Comparison of ENCODE assay signal across 8 cellular contexts in the genomic region with DNA sequence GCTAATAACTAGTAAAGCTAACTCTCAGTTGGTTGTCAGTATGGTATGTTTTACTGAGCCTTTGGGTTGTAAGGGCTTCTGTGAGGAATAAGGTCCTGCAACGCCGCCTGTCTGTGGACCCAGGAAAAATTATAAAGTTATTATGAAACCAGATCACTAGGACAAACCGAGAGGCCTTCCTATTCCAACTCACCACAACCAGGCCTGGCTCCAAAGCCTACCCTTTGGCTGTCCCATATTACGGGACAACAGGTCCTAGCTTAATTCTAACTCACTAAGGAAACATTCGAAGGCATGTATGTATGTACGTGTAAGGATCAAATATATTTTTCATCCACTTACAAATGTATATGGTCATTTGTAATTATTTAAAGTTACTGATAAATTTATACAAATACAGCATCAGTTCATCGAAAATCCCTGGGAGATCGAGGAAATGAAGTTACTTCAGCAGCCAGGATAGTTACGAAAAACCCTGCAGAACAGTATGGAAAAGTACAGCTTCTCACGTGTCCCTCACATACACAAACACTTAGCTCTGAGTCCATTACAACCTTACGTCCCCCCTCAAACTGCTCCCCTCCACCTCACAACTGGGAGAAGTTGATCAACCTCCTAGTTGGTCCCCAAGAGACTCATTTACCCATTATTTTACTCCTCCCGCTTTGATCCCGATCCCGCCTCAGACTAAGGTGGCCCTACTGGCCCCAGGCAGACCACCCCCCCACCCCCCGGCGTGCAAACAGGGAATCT. TPM values are rescaled to one million over a fixed set of nuclear protein-coding genes. Genes with fewer than 3 reads are reported as not detected.
DNase-seq lines count a peak whose midpoint lies in the region; ATAC-seq, FAIRE-seq and TF ChIP-seq lines count a peak whose summit lies in the region.

No MANE protein-coding gene starts in this region.

- intact Hi-C loops in GM12878 (cut with micrococcal nuclease; ENCODE audit: unreplicated experiment) = loop anchor here (5.0 to 10.0 kb wide), 3 partner anchors 115 to 337 kb away; no protein-coding TSS in a partner anchor
- intact Hi-C loops in sciatic nerve (cut with DNase I) = no loop called here

- no peaks in the 10 kb centered on the region for H3K4me1 ChIP-seq in GM12878 (ENCODE audit: control insufficient read depth, insufficient read depth, low read length)
- H3K4me1 ChIP-seq in iPS DF 6.9 (ENCODE audit: control insufficient read depth, insufficient read depth, low read length) = no peaks in the 10 kb centered on the region

- peak; percentile 29 for ATAC-seq in HG02610 (IDR thresholded peaks at IDR 0.05; ENCODE audit: unreplicated experiment)
- ATAC-seq in GM12878 = peak; percentile 47
- peak; percentile 71 for ATAC-seq in sciatic nerve
- ATAC-seq in HG03139 (IDR thresholded peaks at IDR 0.05; ENCODE audit: unreplicated experiment) = no peak

- CTCF ChIA-PET in GM12878 (lab: Yijun Ruan, JAX) = interaction anchor here (0.6 to 4.7 kb wide), 46 partner anchors 9 to 237 kb away, joined by 3 to 51 read pairs (median 5); partner anchors contain the start of gene COX18

- DNase-seq in DMS79 (lab: John Stamatoyannopoulos, UW) (peak; percentile 6), NCI-H1694 treated with DMSO at 0.1 percent for 48 hours (lab: John Stamatoyannopoulos, UW) (peak; percentile 60), GM12878 (ENCODE audit: low read depth, low spot score) (no peak), iPS DF 6.9 (ENCODE audit: low read depth, low spot score) (no peak), sciatic nerve (ENCODE audit: low spot score) (peak; percentile 84)
- DNase-seq in T-helper 2 cell treated with Interferon-gamma antibody and Interleukin-4, amounts not matched to agents 5 μg/mL and 100 μg/mL, for 36 hours (ENCODE audit: low spot score) = peak; percentile 62

- H3K4me3 ChIP-seq in GM12878 = peak overlapping the region; percentile 87
- H3K4me3 ChIP-seq in iPS DF 6.9 (ENCODE audit: low read length) = peak overlapping the region; percentile 89; the same call in 1 of the 2 replicates

- in situ Hi-C loops in GM12878 (cut with MboI) = no loop called here

- peak overlapping the region; percentile 45 for H3K4me2 ChIP-seq in GM12878 (ENCODE audit: control insufficient read depth, insufficient read depth)

- H3K79me2 ChIP-seq in GM12878 (ENCODE audit: control insufficient read depth, insufficient read depth, low read length) = peaks cover 82% of the 10 kb centered on the region

- FAIRE-seq in GM12878 (lab: Jason Lieb, UNC) = peak; percentile 61

- TF ChIP-seq POLR2A in GM12878 (IDR thresholded peaks at IDR 0.05; ENCODE audit: low read depth, low read length) = no peak

- peak; percentile 84 for TF ChIP-seq RAD21 in GM12878 (IDR thresholded peaks at IDR 0.05; ENCODE audit: insufficient read depth, low read depth, low read length)

- peak overlapping the region; percentile 100 for H3K27ac Mint-ChIP-seq in T-helper 2 cell treated with Interferon-gamma antibody and Interleukin-4, amounts not matched to agents 5 μg/mL and 100 μg/mL, for 36 hours

- H4K20me1 ChIP-seq in GM12878 (ENCODE audit: control insufficient read depth, insufficient read depth) = no peaks in the 10 kb centered on the region

- no peaks in the 10 kb centered on the region; a peak in 1 of 4 replicates for H3K36me3 ChIP-seq in GM12878 (ENCODE audit: control insufficient read depth in 2 of 2, insufficient read depth in 2 of 2, low read length in 1 of 2)
- no peaks in the 10 kb centered on the region for H3K36me3 ChIP-seq in iPS DF 6.9 (ENCODE audit: control insufficient read depth, insufficient read depth, low read length)

- under 1% methylated on average over 16 of the region's 16 CpGs for WGBS in GM12878 (ENCODE audit: insufficient coverage, insufficient replicate concordance, low lambda C conversion rate, missing lambda C conversion rate)
- no CpG with 5 or more reads among the region's 16 CpGs for WGBS in iPS DF 6.9 (ENCODE audit: insufficient coverage, insufficient read length)

- no peaks in the 10 kb centered on the region for H3K9me3 Mint-ChIP-seq in T-helper 2 cell treated with Interferon-gamma antibody and Interleukin-4, amounts not matched to agents 5 μg/mL and 100 μg/mL, for 36 hours

- H3K9ac ChIP-seq in GM12878 (ENCODE audit: control insufficient read depth, insufficient read depth, low read length) = peak overlapping the region; percentile 87

- H3K36me3 Mint-ChIP-seq in T-helper 2 cell treated with Interferon-gamma antibody and Interleukin-4, amounts not matched to agents 5 μg/mL and 100 μg/mL, for 36 hours (ENCODE audit: low read depth) = peaks cover 26% of the 10 kb centered on the region

- peak overlapping the region; percentile 95 for H3K27ac ChIP-seq in GM12878 (ENCODE audit: control insufficient read depth, insufficient read depth)
- no peak overlapping the region for H3K27ac ChIP-seq in iPS DF 6.9 (ENCODE audit: low read length)

- H3K27me3 ChIP-seq in GM12878 (replicated peaks in 1 of 2; ENCODE audit: control insufficient read depth in 2 of 2, insufficient read depth in 2 of 2, low read length in 1 of 2) (no peaks in the 10 kb centered on the region), iPS DF 6.9 (ENCODE audit: control insufficient read depth, insufficient read depth, low read length) (no peaks in the 10 kb centered on the region)

- H3K9me3 ChIP-seq in GM12878 (replicated peaks; ENCODE audit: control insufficient read depth, insufficient read depth, low read length) = no peaks in the 10 kb centered on the region
- no peaks in the 10 kb centered on the region for H3K9me3 ChIP-seq in iPS DF 6.9 (ENCODE audit: control insufficient read depth, insufficient read depth, low read length)

- H3K4me3 Mint-ChIP-seq in T-helper 2 cell treated with Interferon-gamma antibody and Interleukin-4, amounts not matched to agents 5 μg/mL and 100 μg/mL, for 36 hours = peak overlapping the region; percentile 99

- no peaks in the 10 kb centered on the region for H3K27me3 Mint-ChIP-seq in T-helper 2 cell treated with Interferon-gamma antibody and Interleukin-4, amounts not matched to agents 5 μg/mL and 100 μg/mL, for 36 hours (ENCODE audit: low read depth)

- RAD21 ChIA-PET in GM12878 (lab: Charles Lee; ENCODE audit: unreplicated experiment) = interaction anchor here (0.9 to 4.3 kb wide), 12 partner anchors 9 to 316 kb away, joined by 3 to 17 read pairs (median 4); no protein-coding TSS in a partner anchor

- peak; percentile 73 to 93 (median 82) for TF ChIP-seq CTCF in GM12878 (IDR thresholded peaks at IDR 0.05 in 2 of 3, conservative IDR thresholded peaks at IDR 0.05 in 1 of 3; ENCODE audit: control insufficient read depth in 2 of 3, extremely low read depth in 1 of 3, insufficient read depth in 1 of 3, low read depth in 3 of 3, low read length in 3 of 3)

- no peak overlapping the region; the same call in 1 of the 2 replicates for H2AFZ ChIP-seq in GM12878 (ENCODE audit: control insufficient read depth, low read depth, low read length)

- POLR2A ChIA-PET in GM12878 (lab: Charles Lee) = interaction anchor here (0.6 to 4.0 kb wide), 6 partner anchors 62 to 219 kb away, joined by 3 to 27 read pairs (median 3); partner anchors contain the start of gene COX18

- TSS peak; percentile 50 for BruUV-seq in GM12878 (replicated peaks; lab: Mats Ljungman, UMichigan)

- no peak for TF ChIP-seq EP300 in GM12878 (IDR thresholded peaks at IDR 0.05; ENCODE audit: borderline replicate concordance in 1 of 2, control insufficient read depth in 1 of 2, low read depth in 2 of 2, low read length in 2 of 2)

- H3K4me1 Mint-ChIP-seq in T-helper 2 cell treated with Interferon-gamma antibody and Interleukin-4, amounts not matched to agents 5 μg/mL and 100 μg/mL, for 36 hours (ENCODE audit: low read depth) = peaks cover 46% of the 10 kb centered on the region

- SMC1A ChIA-PET in GM12878 (lab: Charles Lee; ENCODE audit: uncharacterized antibody, unreplicated experiment) = interaction anchor here (0.5 to 4.2 kb wide), 21 partner anchors 9 to 776 kb away, joined by 3 to 16 read pairs (median 4); no protein-coding TSS in a partner anchor

TF ChIP-seq in GM12878, 131 proteins besides CTCF, POLR2A, EP300 and RAD21 (continues in another document):
- TF ChIP-seq SMC3 (IDR thresholded peaks at IDR 0.05; ENCODE audit: borderline replicate concordance, low read length) (peak; percentile 47; the same call in 1 of the 2 replicates), PAX8 (IDR thresholded peaks at IDR 0.05) (no peak), ZBTB33 (IDR thresholded peaks at IDR 0.05) (no peak), YY1 (IDR thresholded peaks at IDR 0.05; ENCODE audit: low read depth, low read length) (0 out of 2 replicates have a peak, but pooled peaks have one; percentile 16), MYB (IDR thresholded peaks at IDR 0.05; ENCODE audit: borderline replicate concordance, low read depth, low read length) (no peak)

RNA-seq across cellular contexts. Expression of gene ANKRD17, which starts 1.2 kb away (rescaled TPM):
- 109 and 113 TPM in 2 replicates for total RNA-seq in GM12878 (2013; cell fraction: nucleolus; rRNA removed)
- total RNA-seq in GM12878 (2014; rRNA removed) (30.8 and 31.0 TPM in 2 replicates), GM12878 (2014; rRNA removed; fragmentation: Illumina TruSeq; extraction: Trizol) (33.7 and 35.5 TPM in 2 replicates), GM12878 (2021) (45.1 and 46.5 TPM in 2 replicates), sciatic nerve (84.8 TPM)
- polyA plus RNA-seq in GM12878 (2011; ENCODE audit: low read depth) = 17.9 TPM
- polyA plus RNA-seq in GM12878 (2011; rRNA removed) (36.3 and 43.1 TPM in 2 replicates), GM12878 (2014; fragmentation: Illumina TruSeq; extraction: Trizol) (40.2 and 45.8 TPM in 2 replicates), GM12878 (2014; fragmentation: Nextera tagmentation; extraction: Ambion mirVana) (10 to 100 TPM; 11.7 to 18.5 TPM), GM12878 (2014; rRNA removed) (27.6 and 35.8 TPM in 2 replicates), GM12878 (2016; fragmentation: Nextera tagmentation; extraction: Ambion mirVana) (10 to 100 TPM; 30.2 to 31.5 TPM)
- polyA plus RNA-seq in GM12878 (2011; cell fraction: cytosol; rRNA removed) = 32.5 and 35.8 TPM in 2 replicates
- 40.3 and 47.5 TPM in 2 replicates for polyA plus RNA-seq in GM12878 (2011; cell fraction: nucleus; rRNA removed)
- 18.0 and 24.7 TPM in 2 replicates for polyA plus RNA-seq in GM12878 (2012)
- polyA minus RNA-seq in GM12878 (2011; rRNA and poly(A)+ RNA removed) = 95.5 and 143 TPM in 2 replicates
- 32.6 and 42.5 TPM in 2 replicates for polyA minus RNA-seq in GM12878 (2011; cell fraction: cytosol; rRNA and poly(A)+ RNA removed)
- 43.5 and 68.0 TPM in 2 replicates for polyA minus RNA-seq in GM12878 (2011; cell fraction: nucleus; rRNA and poly(A)+ RNA removed)

Comparison
In these comparisons a context has a peak if more than half of its experiments do, and no peak if none do; other contexts are left out.
1. DNase-seq: peak in DMS79 (single experiment), NCI-H1694 treated with DMSO at 0.1 percent for 48 hours (single experiment), T-helper 2 cell treated with Interferon-gamma antibody and Interleukin-4, amounts not matched to agents 5 μg/mL and 100 μg/mL, for 36 hours (single experiment) and sciatic nerve (single experiment); none in GM12878 (single experiment) and iPS DF 6.9 (single experiment).